ENCODE assay signal across 36 cellular contexts in genomic region chr11:134835561-134835960, GRCh38.
"Had no signal": no experiment of that assay in that cellular context is flagged by ENCODE, and none has a peak within 500 bp of the region (broad histone marks: within the 10 kb centered on the region; RNA-seq: fewer than 3 reads in every experiment).

No MANE protein-coding gene starts in this region.

- H3K36me3 ChIP-seq: adrenal gland, breast epithelium, Peyer's patch, SJSA1 had no signal

- DNase-seq: activated CD4-positive, alpha-beta T cell treated with anti-CD3 and anti-CD28 coated beads, Interleukin-2, amount 10 ng/mL, durations not matched to agents 7 days and 5 days; activated CD4-positive, alpha-beta T cell treated with anti-CD3 and anti-CD28 coated beads, Interleukin-2, amount 50 U/mL, for 48 hours; activated CD8-positive, alpha-beta T cell treated with anti-CD3 and anti-CD28 coated beads, Interleukin-2, amount 10 ng/mL, durations not matched to agents 7 days and 5 days; activated gamma-delta T cell treated with Interleukin-2 at 50 U/mL for 16 hours; activated naive CD4-positive, alpha-beta T cell treated with anti-CD3 and anti-CD28 coated beads for 36 hours; activated T-cell treated with anti-CD3 and anti-CD28 coated beads, Interleukin-2, amount 50 U/mL, for 24 hours; adrenal gland; body of pancreas; caudate nucleus; Kasumi-1; KG1; MM.1S; MV-4-11; NCI-H1092 treated with DMSO at 0.1 percent for 48 hours; NCI-H1417; NCI-H146; NCI-H187; NCI-H2029 treated with DMSO at 0.1 percent for 48 hours; NCI-H2171 treated with DMSO at 0.1 percent for 48 hours; NCI-H2227 treated with DMSO at 0.1 percent for 48 hours; NCI-H446; NCI-H510A treated with DMSO at 0.1 percent for 48 hours; NCI-H526 treated with DMSO at 0.1 percent for 48 hours; NCI-H82; NK-92 treated with Interleukin-12 subunit alpha and Interleukin-12 subunit beta, amount 100 ng/mL, for 24 hours; PC-3; Peyer's patch; RPMI8226; SHP77 treated with DMSO at 0.1 percent for 48 hours; SK-N-SH had no signal

- H3K9me3 ChIP-seq: adrenal gland, body of pancreas, Peyer's patch, SJSA1, SK-N-SH had no signal

- H3K4me1 ChIP-seq: adrenal gland, body of pancreas, breast epithelium, Peyer's patch, SJSA1 had no signal

- H3K4me3 Mint-ChIP-seq: activated CD4-positive, alpha-beta T cell treated with anti-CD3 and anti-CD28 coated beads, Interleukin-2, amount 10 ng/mL, durations not matched to agents 7 days and 5 days; activated CD8-positive, alpha-beta T cell treated with anti-CD3 and anti-CD28 coated beads, Interleukin-2, amount 10 ng/mL, durations not matched to agents 7 days and 5 days; activated naive CD4-positive, alpha-beta T cell treated with anti-CD3 and anti-CD28 coated beads for 36 hours; activated T-cell treated with anti-CD3 and anti-CD28 coated beads, Interleukin-2, amount 50 U/mL, for 24 hours; T-helper 1 cell treated with Interleukin-12 subunit alpha and Interleukin-12 subunit beta and Interleukin-4 antibody, amounts not matched to agents 30 μg/mL and 1 μg/mL, for 36 hours; T-helper 2 cell treated with Interferon-gamma antibody and Interleukin-4, amounts not matched to agents 5 μg/mL and 100 μg/mL, for 36 hours had no signal

- H3K36me3 Mint-ChIP-seq: activated naive CD4-positive, alpha-beta T cell treated with anti-CD3 and anti-CD28 coated beads, Interleukin-2, amount 50 U/mL, for 72 hours had no signal

- H3K4me3 ChIP-seq: adrenal gland, body of pancreas, breast epithelium, Peyer's patch, SJSA1 had no signal

- H3K27ac Mint-ChIP-seq: activated CD4-positive, alpha-beta T cell treated with anti-CD3 and anti-CD28 coated beads, Interleukin-2, amount 10 ng/mL, durations not matched to agents 7 days and 5 days; activated CD8-positive, alpha-beta T cell treated with anti-CD3 and anti-CD28 coated beads, Interleukin-2, amount 10 ng/mL, durations not matched to agents 7 days and 5 days; activated naive CD4-positive, alpha-beta T cell treated with anti-CD3 and anti-CD28 coated beads for 36 hours; activated naive CD4-positive, alpha-beta T cell treated with anti-CD3 and anti-CD28 coated beads, Interleukin-2, amount 50 U/mL, for 72 hours; activated T-cell treated with anti-CD3 and anti-CD28 coated beads, Interleukin-2, amount 50 U/mL, for 24 hours; activated T-helper 2 cell treated with anti-CD3 and anti-CD28 coated beads, Interferon-gamma antibody, Interleukin-2, Interleukin-4, amounts not matched to agents 10 μg/mL and 5 μg/mL and 100 μg/mL, durations not matched to agents 14 hours and 24 hours and 36 hours; T-helper 1 cell treated with Interleukin-12 subunit alpha and Interleukin-12 subunit beta and Interleukin-4 antibody, amounts not matched to agents 30 μg/mL and 1 μg/mL, for 36 hours; T-helper 2 cell treated with Interferon-gamma antibody and Interleukin-4, amounts not matched to agents 5 μg/mL and 100 μg/mL, for 36 hours had no signal

- H3K9me3 Mint-ChIP-seq: activated CD4-positive, alpha-beta T cell treated with anti-CD3 and anti-CD28 coated beads, Interleukin-2, amount 10 ng/mL, durations not matched to agents 7 days and 5 days; activated T-helper 2 cell treated with anti-CD3 and anti-CD28 coated beads, Interferon-gamma antibody, Interleukin-2, Interleukin-4, amounts not matched to agents 10 μg/mL and 5 μg/mL and 100 μg/mL, durations not matched to agents 14 hours and 24 hours and 36 hours; T-helper 1 cell treated with Interleukin-12 subunit alpha and Interleukin-12 subunit beta and Interleukin-4 antibody, amounts not matched to agents 30 μg/mL and 1 μg/mL, for 36 hours; T-helper 2 cell treated with Interferon-gamma antibody and Interleukin-4, amounts not matched to agents 5 μg/mL and 100 μg/mL, for 36 hours had no signal

- ATAC-seq: activated CD8-positive, alpha-beta T cell treated with anti-CD3 and anti-CD28 coated beads, Interleukin-2, amount 10 ng/mL, durations not matched to agents 7 days and 5 days; activated naive CD4-positive, alpha-beta T cell treated with anti-CD3 and anti-CD28 coated beads, Interleukin-2, amount 50 U/mL, for 72 hours; body of pancreas; PC-3 had no signal

- H3K27ac ChIP-seq: adrenal gland, body of pancreas, breast epithelium, Peyer's patch, SJSA1 had no signal

- H3K27me3 ChIP-seq: adrenal gland, body of pancreas, Peyer's patch, SJSA1 had no signal

- H3K4me1 Mint-ChIP-seq: activated CD4-positive, alpha-beta T cell treated with anti-CD3 and anti-CD28 coated beads, Interleukin-2, amount 10 ng/mL, durations not matched to agents 7 days and 5 days had no signal
